ENCODE assay signal across 18 cellular contexts in the genomic region with DNA sequence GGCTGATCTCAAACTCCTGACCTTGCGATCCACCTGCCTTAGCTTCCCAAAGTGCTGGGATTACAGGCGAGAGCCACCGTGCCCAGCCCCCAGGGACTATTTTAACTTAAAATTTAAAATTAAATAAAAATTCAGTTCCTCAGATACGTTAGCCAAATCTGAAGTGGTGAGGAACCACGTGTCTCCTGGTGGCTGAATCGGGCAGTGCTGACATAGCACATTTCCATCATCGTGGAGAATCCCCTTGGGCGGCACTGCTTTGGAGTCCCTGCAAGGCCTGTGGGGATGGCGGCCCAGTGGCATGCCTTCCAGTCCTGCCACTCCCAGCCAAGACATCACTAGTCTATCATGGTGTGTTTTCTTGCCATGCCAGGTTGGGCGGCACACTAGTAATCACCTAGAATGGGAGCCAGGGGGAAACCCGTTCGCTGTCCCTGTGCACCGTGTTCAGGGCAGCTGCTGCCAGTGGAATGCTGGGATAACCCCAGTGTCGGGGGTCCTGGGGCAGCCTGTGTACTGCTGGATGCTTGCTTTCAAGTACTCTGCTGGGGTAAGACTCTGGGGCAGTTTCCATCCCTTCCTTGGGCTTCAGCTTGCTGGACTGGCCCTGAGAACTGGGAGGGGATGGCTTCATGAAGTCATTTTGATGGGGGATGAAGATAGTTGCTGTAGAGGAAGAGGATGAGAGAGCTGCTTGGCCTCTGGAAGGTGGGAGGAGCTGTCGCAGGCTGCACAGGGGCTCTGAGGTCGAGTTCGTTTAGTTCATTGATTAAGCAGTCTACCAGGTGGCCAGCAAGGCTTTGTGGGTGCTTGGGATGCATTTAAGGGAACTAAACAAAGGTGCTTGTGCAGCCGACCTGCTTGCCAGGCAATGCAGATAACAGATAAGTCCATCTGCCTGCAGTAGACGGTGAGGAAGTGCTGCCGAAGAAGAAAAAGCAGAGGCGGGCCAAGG. TPM values are rescaled to one million over a fixed set of nuclear protein-coding genes. Genes with fewer than 3 reads are reported as not detected.
DNase-seq lines count a peak whose midpoint lies in the region; ATAC-seq and TF ChIP-seq lines count a peak whose summit lies in the region.
"Had no signal": no experiment of that assay in that cellular context is flagged by ENCODE, and none has a peak within 500 bp of the region (broad histone marks: within the 10 kb centered on the region; RNA-seq: fewer than 3 reads in every experiment).

No MANE protein-coding gene starts in this region.

- no peaks in the 10 kb centered on the region for H3K27me3 ChIP-seq in CD4-positive, alpha-beta T cell (ENCODE audit: control insufficient read depth, insufficient read depth, low read length)
- H3K27me3 ChIP-seq in osteoblast (ENCODE audit: insufficient read depth, low read length), result no peaks in the 10 kb centered on the region
- H3K27me3 ChIP-seq: ovary had no signal

- no peak for TF ChIP-seq CTCF in CD4-positive, alpha-beta T cell (IDR thresholded peaks at IDR 0.05)
- no peak for TF ChIP-seq CTCF in OCI-LY7 (conservative IDR thresholded peaks at IDR 0.05; ENCODE audit: low read length)
- TF ChIP-seq CTCF in osteoblast (IDR thresholded peaks at IDR 0.05; ENCODE audit: extremely low read depth, low read depth, low read length), result no peak

- H3K36me3 Mint-ChIP-seq in CD4-positive, alpha-beta T cell (ENCODE audit: low read depth), result peaks cover 33% of the 10 kb centered on the region
- H3K36me3 Mint-ChIP-seq in dendritic cell treated with granulocyte-macrophage colony-stimulating factor and Interleukin-4, amounts not matched to agents 40 ng/mL and 50 ng/mL, for 4 days (ENCODE audit: low read depth), result peaks cover 77% of the 10 kb centered on the region

- H3K36me3 ChIP-seq in OCI-LY7 (ENCODE audit: insufficient read depth, low read length) (peaks cover 27% of the 10 kb centered on the region), osteoblast (ENCODE audit: insufficient read depth, low read length) (peaks cover 17% of the 10 kb centered on the region)
- H3K36me3 ChIP-seq: ovary had no signal

- in situ Hi-C loops in ACHN (cut with HindIII; ENCODE audit: low pct_ligation_motif_present, low pct_unique_long_range_greater_than_20kb, low sequenced_read_pairs), result no loop called here

- CTCF ChIA-PET in CD4-positive, alpha-beta T cell (lab: Charles Lee), result interaction anchor here (1.3 kb wide), 1 partner anchor 30 kb away, joined by 5 read pairs; the partner anchor contains the start of gene NOL9
- CTCF ChIA-PET in OCI-LY7 (lab: Charles Lee; ENCODE audit: unreplicated experiment), result no interaction called here

- H4K20me1 ChIP-seq in OCI-LY7 (ENCODE audit: insufficient read depth, low read length), result no peaks in the 10 kb centered on the region
- H4K20me1 ChIP-seq in osteoblast (ENCODE audit: insufficient read depth, low read length), result peaks cover 27% of the 10 kb centered on the region

- no peak overlapping the region for H3K27ac ChIP-seq in CD4-positive, alpha-beta T cell (ENCODE audit: low read depth, low read length)
- H3K27ac ChIP-seq in OCI-LY7 (ENCODE audit: low read depth, low read length, poor library complexity, severe bottlenecking) (no peak overlapping the region), osteoblast (ENCODE audit: low read depth, low read length) (no peak overlapping the region)
- H3K27ac ChIP-seq: ovary had no signal

- ATAC-seq in CD4-positive, alpha-beta T cell (ENCODE audit: poor library complexity), result no peak
- ATAC-seq: left lobe of liver had no signal

- H3K4me1 ChIP-seq in OCI-LY7 (ENCODE audit: insufficient read depth, low read length, poor library complexity, severe bottlenecking), result peaks cover 36% of the 10 kb centered on the region
- H3K4me1 ChIP-seq in osteoblast (ENCODE audit: insufficient read depth, low read length), result peaks cover 12% of the 10 kb centered on the region

- H3K79me2 ChIP-seq in OCI-LY7 (ENCODE audit: insufficient read depth, low read depth, low read length) (peaks cover 19% of the 10 kb centered on the region), osteoblast (ENCODE audit: insufficient read depth, low read length) (peaks cover 30% of the 10 kb centered on the region)

- H3K4me1 Mint-ChIP-seq in CD4-positive, alpha-beta T cell (ENCODE audit: low read depth), result peaks cover 50% of the 10 kb centered on the region
- peaks cover 83% of the 10 kb centered on the region for H3K4me1 Mint-ChIP-seq in dendritic cell treated with granulocyte-macrophage colony-stimulating factor and Interleukin-4, amounts not matched to agents 40 ng/mL and 50 ng/mL, for 4 days (ENCODE audit: low read depth)

- H3K27ac Mint-ChIP-seq in CD4-positive, alpha-beta T cell, result peak overlapping the region; percentile 66
- H3K27ac Mint-ChIP-seq in dendritic cell treated with granulocyte-macrophage colony-stimulating factor and Interleukin-4, amounts not matched to agents 40 ng/mL and 50 ng/mL, for 4 days, result peak overlapping the region; percentile 4

- H3K9me3 Mint-ChIP-seq in CD4-positive, alpha-beta T cell, result no peaks in the 10 kb centered on the region
- no peaks in the 10 kb centered on the region for H3K9me3 Mint-ChIP-seq in dendritic cell treated with granulocyte-macrophage colony-stimulating factor and Interleukin-4, amounts not matched to agents 40 ng/mL and 50 ng/mL, for 4 days

- H3K4me3 Mint-ChIP-seq in CD4-positive, alpha-beta T cell, result peak overlapping the region; percentile 27
- no peak overlapping the region for H3K4me3 Mint-ChIP-seq in dendritic cell treated with granulocyte-macrophage colony-stimulating factor and Interleukin-4, amounts not matched to agents 40 ng/mL and 50 ng/mL, for 4 days

- no peaks in the 10 kb centered on the region for H3K9me2 ChIP-seq in OCI-LY7 (ENCODE audit: insufficient read depth, low read length)

- no peaks in the 10 kb centered on the region for H3K9me3 ChIP-seq in CD4-positive, alpha-beta T cell (ENCODE audit: control insufficient read depth, low read length)
- H3K9me3 ChIP-seq in OCI-LY7 (ENCODE audit: low read length) (no peaks in the 10 kb centered on the region), osteoblast (ENCODE audit: low read depth, low read length) (no peaks in the 10 kb centered on the region)
- H3K9me3 ChIP-seq: ovary had no signal

- H2AFZ ChIP-seq in OCI-LY7 (ENCODE audit: low read length) (no peak overlapping the region), osteoblast (ENCODE audit: low read length) (no peak overlapping the region)

- H3K4me2 ChIP-seq in OCI-LY7 (ENCODE audit: low read length) (peak overlapping the region; percentile 9; the same call in 1 of the 2 replicates), osteoblast (ENCODE audit: insufficient read depth, low read length) (no peak overlapping the region)

- H3K4me3 ChIP-seq in OCI-LY7 (ENCODE audit: low read depth, low read length, poor library complexity, severe bottlenecking), result no peak overlapping the region
- H3K4me3 ChIP-seq in osteoblast (ENCODE audit: insufficient read depth, low read length), result no peak overlapping the region
- H3K4me3 ChIP-seq: ovary had no signal

- POLR2A ChIA-PET in CD4-positive, alpha-beta T cell (lab: Charles Lee), result interaction anchor here (7.2 kb wide), 1 partner anchor 18 kb away, joined by 139 read pairs; the partner anchor contains the start of gene KLHL21
- POLR2A ChIA-PET in OCI-LY7 (lab: Charles Lee), result interaction anchor here (0.7 kb wide), 1 partner anchor 42 kb away, joined by 4 read pairs; no protein-coding TSS in a partner anchor

- BruUV-seq in OCI-LY7 (replicated peaks; lab: Mats Ljungman, UMichigan), result no TSS peak

- DNase-seq in CD4-positive, alpha-beta T cell, result no peak
- DNase-seq in OCI-LY7 (ENCODE audit: low spot score) (no peak), osteoblast (ENCODE audit: insufficient read length, low spot score, missing footprints) (peak; percentile 92), cerebellar cortex (ENCODE audit: low spot score) (no peak), SHP77 (lab: John Stamatoyannopoulos, UW) (no peak), NCI-H748 treated with DMSO at 0.1 percent for 48 hours (lab: John Stamatoyannopoulos, UW) (no peak), ACHN (no peak)
- DNase-seq: activated CD4-positive, alpha-beta T cell treated with anti-CD3 and anti-CD28 coated beads for 1 hour; COR-L47; NCI-H1417 treated with DMSO at 0.1 percent for 48 hours; NCI-H526 treated with DMSO at 0.1 percent for 48 hours; ovary; stimulated activated CD4-positive, alpha-beta T cell treated with anti-CD3 and anti-CD28 coated beads, Interleukin-1b, Interleukin-23, amount 100 ng/mL, for 48 hours; stimulated activated naive CD4-positive, alpha-beta T cell treated with Interleukin-2 at 50 U/mL for 16 hours had no signal

- no peaks in the 10 kb centered on the region for H3K27me3 Mint-ChIP-seq in CD4-positive, alpha-beta T cell
- H3K27me3 Mint-ChIP-seq in dendritic cell treated with granulocyte-macrophage colony-stimulating factor and Interleukin-4, amounts not matched to agents 40 ng/mL and 50 ng/mL, for 4 days, result no peaks in the 10 kb centered on the region

- intact Hi-C loops in CD4-positive, alpha-beta T cell (cut with DNase I, micrococcal nuclease), result no loop called here
- intact Hi-C loops in OCI-LY7 (cut with micrococcal nuclease; ENCODE audit: unreplicated experiment), result no loop called here
- intact Hi-C loops in dendritic cell treated with granulocyte-macrophage colony-stimulating factor and Interleukin-4, amounts not matched to agents 40 ng/mL and 50 ng/mL, for 4 days (cut with micrococcal nuclease), result no loop called here

RNA-seq across cellular contexts. Expression of gene ZBTB48, which starts 4.6 kb away (rescaled TPM):
- total RNA-seq in CD4-positive, alpha-beta T cell, result 10 to 100 TPM; 31.4 to 31.7 TPM
- total RNA-seq in OCI-LY7 (2014; rRNA removed; shearing (Covaris generic)), result 28.9 and 41.9 TPM in 2 replicates
- total RNA-seq in OCI-LY7 (2022), result 51.3 and 58.2 TPM in 2 replicates
- 11.5 and 14.5 TPM in 2 replicates for total RNA-seq in osteoblast

RNA-seq across cellular contexts. Expression of gene KLHL21, which starts 18.3 kb away (rescaled TPM):
- total RNA-seq in CD4-positive, alpha-beta T cell, result 10 to 100 TPM; 32.0 to 33.5 TPM
- 7.2 and 7.4 TPM in 2 replicates for total RNA-seq in OCI-LY7 (2014; rRNA removed; shearing (Covaris generic))
- 5.6 and 7.6 TPM in 2 replicates for total RNA-seq in OCI-LY7 (2022)
- total RNA-seq in osteoblast, result 76.3 and 86.1 TPM in 2 replicates

RNA-seq across cellular contexts. Expression of gene PHF13, which starts 29.1 kb away (rescaled TPM):
- total RNA-seq in CD4-positive, alpha-beta T cell, result 1 to 10 TPM; 4.0 to 4.9 TPM
- total RNA-seq in OCI-LY7 (2014; rRNA removed; shearing (Covaris generic)), result 5.3 and 7.9 TPM in 2 replicates
- 14.6 and 14.7 TPM in 2 replicates for total RNA-seq in OCI-LY7 (2022)
- 13.4 and 16.8 TPM in 2 replicates for total RNA-seq in osteoblast

RNA-seq across cellular contexts. Expression of gene TAS1R1, which starts 29.3 kb away (rescaled TPM):
- not detected for total RNA-seq in CD4-positive, alpha-beta T cell
- not detected in 2 replicates for total RNA-seq in OCI-LY7 (2014; rRNA removed; shearing (Covaris generic))
- total RNA-seq in OCI-LY7 (2022) (0.11 TPM in 1 of 2 replicates, not detected in the other), osteoblast (under 0.01 and 0.29 TPM in 2 replicates)
- total RNA-seq: glomerular endothelial cell, HT-29 had no signal

RNA-seq across cellular contexts. Expression of gene NOL9, which starts 30.1 kb away (rescaled TPM):
- total RNA-seq in CD4-positive, alpha-beta T cell, result 10 to 100 TPM; 52.3 to 54.1 TPM
- total RNA-seq in OCI-LY7 (2014; rRNA removed; shearing (Covaris generic)), result 30.7 and 39.1 TPM in 2 replicates
- total RNA-seq in OCI-LY7 (2022) (58.8 and 65.5 TPM in 2 replicates), osteoblast (31.1 and 32.1 TPM in 2 replicates)
